Comparison of ENCODE assay signal across 8 cellular contexts in genomic region chr9:66695561-66696240, GRCh38.
DNase-seq lines count a peak whose midpoint lies in the region; ATAC-seq and TF ChIP-seq lines count a peak whose summit lies in the region.
"Not testable (repeated sequence)": the region's sequence is repeated elsewhere in the genome, so short reads cannot be mapped to it uniquely, and the experiment has no call there.

No MANE protein-coding gene starts in this region.

- H3K4me1 ChIP-seq in naive thymus-derived CD4-positive, alpha-beta T cell (ENCODE audit: control insufficient read depth in 2 of 2, insufficient read depth in 2 of 2, low read length in 2 of 2) = not testable (repeated sequence)

- H3K27me3 ChIP-seq in CD4-positive, alpha-beta T cell (ENCODE audit: control insufficient read depth, insufficient read depth, low read length); naive thymus-derived CD4-positive, alpha-beta T cell (ENCODE audit: control insufficient read depth in 2 of 2, insufficient read depth in 2 of 2, low read length in 2 of 2): not testable (repeated sequence)

- not testable (repeated sequence) for TF ChIP-seq CTCF in CD4-positive, alpha-beta T cell (IDR thresholded peaks at IDR 0.05)

- H3K36me3 ChIP-seq in naive thymus-derived CD4-positive, alpha-beta T cell (ENCODE audit: control insufficient read depth in 2 of 3, insufficient read depth in 3 of 3, low read length in 3 of 3) = not testable (repeated sequence)

- H3K4me3 ChIP-seq in naive thymus-derived CD4-positive, alpha-beta T cell (ENCODE audit: low read length) = not testable (repeated sequence)

- POLR2A ChIA-PET in CD4-positive, alpha-beta T cell (lab: Charles Lee); naive thymus-derived CD4-positive, alpha-beta T cell (lab: Charles Lee): not testable (repeated sequence)

- CTCF ChIA-PET in CD4-positive, alpha-beta T cell (lab: Charles Lee); naive thymus-derived CD4-positive, alpha-beta T cell (lab: Charles Lee): not testable (repeated sequence)

- not testable (repeated sequence) for H3K27me3 Mint-ChIP-seq in CD4-positive, alpha-beta T cell; naive thymus-derived CD4-positive, alpha-beta T cell

- H3K4me3 Mint-ChIP-seq in CD4-positive, alpha-beta T cell; naive thymus-derived CD4-positive, alpha-beta T cell: not testable (repeated sequence)

- H3K9me3 ChIP-seq in CD4-positive, alpha-beta T cell (ENCODE audit: control insufficient read depth, low read length); naive thymus-derived CD4-positive, alpha-beta T cell (ENCODE audit: control insufficient read depth in 2 of 3, low read length in 3 of 3): not testable (repeated sequence)

- H3K27ac Mint-ChIP-seq in CD4-positive, alpha-beta T cell; naive thymus-derived CD4-positive, alpha-beta T cell: not testable (repeated sequence)

- ATAC-seq in CD4-positive, alpha-beta T cell (ENCODE audit: poor library complexity) = peak; percentile 67
- ATAC-seq in GM19025 (IDR thresholded peaks at IDR 0.05; ENCODE audit: low read depth, unreplicated experiment) = peak; percentile 75
- ATAC-seq in GM21381 (IDR thresholded peaks at IDR 0.05; ENCODE audit: unreplicated experiment) = peak; percentile 55
- ATAC-seq in HG02588 (IDR thresholded peaks at IDR 0.05; ENCODE audit: unreplicated experiment) = peak; percentile 68
- ATAC-seq in HG02973 (IDR thresholded peaks at IDR 0.05; ENCODE audit: unreplicated experiment) = peak; percentile 58
- peak; percentile 56 for ATAC-seq in HG03520 (IDR thresholded peaks at IDR 0.05; ENCODE audit: unreplicated experiment)
- ATAC-seq in naive thymus-derived CD4-positive, alpha-beta T cell = peak; percentile 80

- DNase-seq in CD4-positive, alpha-beta T cell = not testable (repeated sequence)
- DNase-seq in activated T-cell treated with anti-CD3 and anti-CD28 coated beads, Interleukin-2, amount 50 U/mL, for 1 hour = peak; percentile 13
- DNase-seq in naive thymus-derived CD4-positive, alpha-beta T cell = peak in 3 of 9 donors; percentile 2 to 4 (median 2)

- not testable (repeated sequence) for H3K9me3 Mint-ChIP-seq in CD4-positive, alpha-beta T cell; naive thymus-derived CD4-positive, alpha-beta T cell

- H3K4me1 Mint-ChIP-seq in CD4-positive, alpha-beta T cell (ENCODE audit: low read depth); naive thymus-derived CD4-positive, alpha-beta T cell: not testable (repeated sequence)

- H3K27ac ChIP-seq in CD4-positive, alpha-beta T cell (ENCODE audit: low read depth, low read length); naive thymus-derived CD4-positive, alpha-beta T cell (ENCODE audit: low read depth, low read length): not testable (repeated sequence)

- intact Hi-C loops in CD4-positive, alpha-beta T cell (cut with DNase I, micrococcal nuclease); naive thymus-derived CD4-positive, alpha-beta T cell (cut with micrococcal nuclease): not testable (repeated sequence)

- not testable (repeated sequence) for H3K36me3 Mint-ChIP-seq in CD4-positive, alpha-beta T cell (ENCODE audit: low read depth); naive thymus-derived CD4-positive, alpha-beta T cell
